In genomic region chrX:13688384-13688771, GRCh38 we compare ENCODE assay signal across 8 cellular contexts. TPM values are rescaled to one million over a fixed set of nuclear protein-coding genes. Genes with fewer than 3 reads are reported as not detected.
DNase-seq lines count a peak whose midpoint lies in the region; ATAC-seq and TF ChIP-seq lines count a peak whose summit lies in the region.

No MANE protein-coding gene starts in this region.

- no TSS peak for BruUV-seq in Calu3 (replicated peaks; lab: Mats Ljungman, UMichigan)

- peak overlapping the region; percentile 95 for H3K27ac Mint-ChIP-seq in Calu3 (ENCODE audit: unreplicated experiment)
- peak overlapping the region; percentile 90 for H3K27ac Mint-ChIP-seq in dendritic cell treated with granulocyte-macrophage colony-stimulating factor and Interleukin-4, amounts not matched to agents 40 ng/mL and 50 ng/mL, for 4 days

- DNase-seq in Calu3 = no peak
- DNase-seq in NAMALWA (ENCODE audit: low spot score) = peak; percentile 32
- DNase-seq in COR-L47 (lab: John Stamatoyannopoulos, UW) = no peak
- no peak for DNase-seq in ecto neural progenitor cell (ENCODE audit: low spot score)

- intact Hi-C loops in Calu3 (cut with micrococcal nuclease; ENCODE audit: unreplicated experiment) = no loop called here
- intact Hi-C loops in dendritic cell treated with granulocyte-macrophage colony-stimulating factor and Interleukin-4, amounts not matched to agents 40 ng/mL and 50 ng/mL, for 4 days (cut with micrococcal nuclease) = no loop called here

- peak overlapping the region; percentile 75 to 84 for H3K4me3 ChIP-seq in neutrophil (ENCODE audit: low read depth in 1 of 2, low read length in 1 of 2)

- no peaks in the 10 kb centered on the region for H3K9me3 ChIP-seq in neutrophil

- ATAC-seq in GM19324 (IDR thresholded peaks at IDR 0.05; ENCODE audit: low FRiP score, unreplicated experiment) (no peak), HG02678 (IDR thresholded peaks at IDR 0.05; ENCODE audit: unreplicated experiment) (no peak)

- CTCF ChIA-PET in Calu3 (lab: Charles Lee) = interaction anchor here (1.2 kb wide), 1 partner anchor 19 kb away, joined by 5 read pairs; no protein-coding TSS in a partner anchor

- no peaks in the 10 kb centered on the region for H3K27me3 ChIP-seq in neutrophil

- no peaks in the 10 kb centered on the region for H3K36me3 ChIP-seq in neutrophil

- H3K4me1 ChIP-seq in neutrophil (ENCODE audit: control insufficient read depth in 1 of 2, insufficient read depth in 1 of 2, low read depth in 1 of 2, low read length in 1 of 2) = peaks cover 11 to 29% of the 10 kb centered on the region in 2 experiments

- peak overlapping the region; percentile 85 for H3K27ac ChIP-seq in neutrophil

- peaks cover 52% of the 10 kb centered on the region for H3K36me3 Mint-ChIP-seq in Calu3 (ENCODE audit: insufficient read depth, unreplicated experiment)
- H3K36me3 Mint-ChIP-seq in dendritic cell treated with granulocyte-macrophage colony-stimulating factor and Interleukin-4, amounts not matched to agents 40 ng/mL and 50 ng/mL, for 4 days (ENCODE audit: low read depth) = peaks cover 8% of the 10 kb centered on the region

- H3K4me3 Mint-ChIP-seq in Calu3 (ENCODE audit: low read depth, unreplicated experiment) = peak overlapping the region; percentile 86
- H3K4me3 Mint-ChIP-seq in dendritic cell treated with granulocyte-macrophage colony-stimulating factor and Interleukin-4, amounts not matched to agents 40 ng/mL and 50 ng/mL, for 4 days = peak overlapping the region; percentile 84

- H3K4me1 Mint-ChIP-seq in Calu3 (ENCODE audit: low read depth, unreplicated experiment) = peaks cover 43% of the 10 kb centered on the region
- peaks cover 41% of the 10 kb centered on the region for H3K4me1 Mint-ChIP-seq in dendritic cell treated with granulocyte-macrophage colony-stimulating factor and Interleukin-4, amounts not matched to agents 40 ng/mL and 50 ng/mL, for 4 days (ENCODE audit: low read depth)

- TF ChIP-seq CTCF in Calu3 (IDR thresholded peaks at IDR 0.05; ENCODE audit: unreplicated experiment) (no peak), neutrophil (IDR thresholded peaks at IDR 0.05) (no peak)

- no peaks in the 10 kb centered on the region for H3K27me3 Mint-ChIP-seq in Calu3 (ENCODE audit: unreplicated experiment)
- no peaks in the 10 kb centered on the region for H3K27me3 Mint-ChIP-seq in dendritic cell treated with granulocyte-macrophage colony-stimulating factor and Interleukin-4, amounts not matched to agents 40 ng/mL and 50 ng/mL, for 4 days

- no peaks in the 10 kb centered on the region for H3K9me3 Mint-ChIP-seq in Calu3 (ENCODE audit: low read depth, unreplicated experiment)
- no peaks in the 10 kb centered on the region for H3K9me3 Mint-ChIP-seq in dendritic cell treated with granulocyte-macrophage colony-stimulating factor and Interleukin-4, amounts not matched to agents 40 ng/mL and 50 ng/mL, for 4 days

RNA-seq across cellular contexts. Expression of gene RAB9A, which starts 0.6 kb away (rescaled TPM):
- 41.4 and 42.4 TPM in 2 replicates for total RNA-seq in Calu3 (2022)

RNA-seq across cellular contexts. Expression of gene TCEANC, which starts 35.4 kb away (rescaled TPM):
- total RNA-seq in Calu3 (2022) = 1.7 and 2.1 TPM in 2 replicates

RNA-seq across cellular contexts. Expression of gene TRAPPC2, which starts 46.0 kb away (rescaled TPM):
- 20.8 and 25.1 TPM in 2 replicates for total RNA-seq in Calu3 (2022)

RNA-seq across cellular contexts. Expression of gene OFD1, which starts 46.2 kb away (rescaled TPM):
- total RNA-seq in Calu3 (2022) = 46.4 and 57.0 TPM in 2 replicates
